8 cellular contexts compared by ENCODE assay signal in genomic region chr10:124723826-124724225, GRCh38. TPM values are rescaled to one million over a fixed set of nuclear protein-coding genes. Genes with fewer than 3 reads are reported as not detected.
DNase-seq lines count a peak whose midpoint lies in the region; ATAC-seq and TF ChIP-seq lines count a peak whose summit lies in the region.

No MANE protein-coding gene starts in this region.

- H3K27me3 ChIP-seq in breast epithelium (no peaks in the 10 kb centered on the region), muscle layer of colon (ENCODE audit: control insufficient read depth in 1 of 2, insufficient read depth in 2 of 2, low read length in 2 of 2) (no peaks in the 10 kb centered on the region), tibial artery (no peaks in the 10 kb centered on the region), osteoblast (ENCODE audit: insufficient read depth, low read length) (no peaks in the 10 kb centered on the region)

- H4K20me1 ChIP-seq in osteoblast (ENCODE audit: insufficient read depth, low read length), result peaks cover 4% of the 10 kb centered on the region

- peak overlapping the region; percentile 45 for H3K4me3 Mint-ChIP-seq in activated T-cell treated with anti-CD3 and anti-CD28 coated beads, Interleukin-2, amount 50 U/mL, for 24 hours

- ATAC-seq in GM21528 (IDR thresholded peaks at IDR 0.05; ENCODE audit: low FRiP score, unreplicated experiment), result no peak
- no peak for ATAC-seq in left lobe of liver

- no peaks in the 10 kb centered on the region for H3K27me3 Mint-ChIP-seq in activated T-cell treated with anti-CD3 and anti-CD28 coated beads, Interleukin-2, amount 50 U/mL, for 24 hours

- H3K9me3 Mint-ChIP-seq in activated T-cell treated with anti-CD3 and anti-CD28 coated beads, Interleukin-2, amount 50 U/mL, for 24 hours, result no peaks in the 10 kb centered on the region

- H3K4me1 Mint-ChIP-seq in activated T-cell treated with anti-CD3 and anti-CD28 coated beads, Interleukin-2, amount 50 U/mL, for 24 hours (ENCODE audit: low read depth), result peaks cover 91% of the 10 kb centered on the region

- H2AFZ ChIP-seq in osteoblast (ENCODE audit: low read length), result no peak overlapping the region

- peaks cover 23% of the 10 kb centered on the region for H3K36me3 Mint-ChIP-seq in activated T-cell treated with anti-CD3 and anti-CD28 coated beads, Interleukin-2, amount 50 U/mL, for 24 hours (ENCODE audit: low read depth)

- peaks cover 0 to 21% of the 10 kb centered on the region in 2 donors for H3K4me1 ChIP-seq in breast epithelium
- H3K4me1 ChIP-seq in muscle layer of colon (ENCODE audit: insufficient read depth, low read length), result peaks cover 72% of the 10 kb centered on the region
- peaks cover 0 to 44% (median 24%) of the 10 kb centered on the region in 4 donors for H3K4me1 ChIP-seq in tibial artery
- peaks cover 13% of the 10 kb centered on the region for H3K4me1 ChIP-seq in osteoblast (ENCODE audit: insufficient read depth, low read length)

- TF ChIP-seq CTCF in breast epithelium (IDR thresholded peaks at IDR 0.05) (no peak), tibial artery (IDR thresholded peaks at IDR 0.05) (no peak), osteoblast (IDR thresholded peaks at IDR 0.05; ENCODE audit: extremely low read depth, low read depth, low read length) (no peak)

- H3K79me2 ChIP-seq in osteoblast (ENCODE audit: insufficient read depth, low read length), result peaks cover 14% of the 10 kb centered on the region

- intact Hi-C loops in breast epithelium (cut with DNase I; ENCODE audit: low total_unique reads) (no loop called here), tibial artery (cut with DNase I; ENCODE audit: low total_unique reads) (no loop called here)

- H3K4me3 ChIP-seq in breast epithelium (no peak overlapping the region), muscle layer of colon (ENCODE audit: low read depth in 1 of 2, low read length in 2 of 2) (no peak overlapping the region), tibial artery (no peak overlapping the region), osteoblast (ENCODE audit: insufficient read depth, low read length) (no peak overlapping the region)

- no peak for TF ChIP-seq POLR2A in breast epithelium (IDR thresholded peaks at IDR 0.05)

- DNase-seq in activated T-cell treated with anti-CD3 and anti-CD28 coated beads, Interleukin-2, amount 50 U/mL, for 24 hours, result no peak
- no peak for DNase-seq in activated T-cell treated with anti-CD3 and anti-CD28 coated beads, Interleukin-2, amount 50 U/mL, for 48 hours
- peak in 1 of 2 donors; percentile 34 for DNase-seq in breast epithelium (ENCODE audit: low spot score in 2 of 2)
- no peak for DNase-seq in tibial artery
- DNase-seq in left lobe of liver (ENCODE audit: low spot score), result no peak
- no peak for DNase-seq in osteoblast (ENCODE audit: insufficient read length, low spot score, missing footprints)

- H3K4me2 ChIP-seq in osteoblast (ENCODE audit: insufficient read depth, low read length), result no peak overlapping the region

- H3K27ac Mint-ChIP-seq in activated T-cell treated with anti-CD3 and anti-CD28 coated beads, Interleukin-2, amount 50 U/mL, for 24 hours, result peak overlapping the region; percentile 97

- peak overlapping the region; percentile 41 to 81 for H3K27ac ChIP-seq in breast epithelium
- peak overlapping the region; percentile 21 for H3K27ac ChIP-seq in muscle layer of colon (ENCODE audit: low read depth, low read length)
- H3K27ac ChIP-seq in tibial artery, result peak overlapping the region; percentile 63 to 74
- H3K27ac ChIP-seq in osteoblast (ENCODE audit: low read depth, low read length), result no peak overlapping the region

- H3K9ac ChIP-seq in muscle layer of colon (ENCODE audit: low read length), result no peak overlapping the region

- H3K36me3 ChIP-seq in breast epithelium, result no peaks in the 10 kb centered on the region
- no peaks in the 10 kb centered on the region for H3K36me3 ChIP-seq in muscle layer of colon (ENCODE audit: insufficient read depth, low read length)
- H3K36me3 ChIP-seq in tibial artery, result no peaks in the 10 kb centered on the region
- no peaks in the 10 kb centered on the region for H3K36me3 ChIP-seq in osteoblast (ENCODE audit: insufficient read depth, low read length)

- H3K9me3 ChIP-seq in breast epithelium (no peaks in the 10 kb centered on the region), muscle layer of colon (ENCODE audit: low read length) (no peaks in the 10 kb centered on the region), tibial artery (no peaks in the 10 kb centered on the region), osteoblast (ENCODE audit: low read depth, low read length) (no peaks in the 10 kb centered on the region)

RNA-seq across cellular contexts. Expression of gene FAM53B, which starts 20.4 kb away (rescaled TPM):
- total RNA-seq in breast epithelium, result 10 to 100 TPM; 17.0 to 39.7 (median 22.8) TPM
- 5.7 TPM for total RNA-seq in left lobe of liver
- 12.1 and 12.7 TPM in 2 replicates for total RNA-seq in osteoblast
